Comparison of ENCODE assay signal across 7 cellular contexts in the genomic region with DNA sequence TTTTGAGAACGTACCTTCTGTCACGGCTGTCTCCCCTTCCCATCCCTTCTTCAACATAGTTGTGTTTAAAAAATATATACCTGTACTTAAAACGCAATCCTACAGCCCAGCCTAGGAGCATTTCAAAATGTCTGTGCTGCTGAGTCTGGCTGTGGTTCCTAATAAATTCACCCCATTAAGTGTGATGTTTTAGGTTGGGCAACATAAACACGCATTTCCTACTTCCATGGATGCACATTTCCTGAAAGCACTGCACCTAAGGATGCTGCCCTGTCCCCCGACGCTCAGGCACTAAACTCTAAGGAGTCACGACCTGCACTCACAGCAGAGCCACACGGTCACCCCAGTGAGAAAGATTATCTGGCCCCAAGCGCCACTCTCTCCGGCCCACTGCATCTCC. TPM values are rescaled to one million over a fixed set of nuclear protein-coding genes. Genes with fewer than 3 reads are reported as not detected.
DNase-seq lines count a peak whose midpoint lies in the region; ATAC-seq and TF ChIP-seq lines count a peak whose summit lies in the region.

No MANE protein-coding gene starts in this region.

- H3K4me2 ChIP-seq in skeletal muscle satellite cell (ENCODE audit: low read length): peak overlapping the region; percentile 82

- H3K27me3 ChIP-seq in WERI-Rb-1 (ENCODE audit: insufficient read depth, low read depth, severe bottlenecking) (no peaks in the 10 kb centered on the region), heart left ventricle (no peaks in the 10 kb centered on the region), skeletal muscle satellite cell (ENCODE audit: control insufficient read depth, insufficient read depth, low read length) (no peaks in the 10 kb centered on the region)

- H3K9me3 ChIP-seq in WERI-Rb-1 (ENCODE audit: severe bottlenecking) (no peaks in the 10 kb centered on the region), heart left ventricle (no peaks in the 10 kb centered on the region), skeletal muscle satellite cell (replicated peaks; ENCODE audit: low read length) (no peaks in the 10 kb centered on the region)

- WGBS in heart left ventricle, 4 donors: 3 to 15% (median 5%) methylated on average over 4 to 10 of the region's 10 CpGs

- H3K36me3 ChIP-seq in WERI-Rb-1: peaks cover 3% of the 10 kb centered on the region
- H3K36me3 ChIP-seq in heart left ventricle: no peaks in the 10 kb centered on the region
- no peaks in the 10 kb centered on the region for H3K36me3 ChIP-seq in skeletal muscle satellite cell (ENCODE audit: insufficient read depth, low read length)

- ATAC-seq in GM18868 (IDR thresholded peaks at IDR 0.05; ENCODE audit: unreplicated experiment) (peak; percentile 13), HG02884 (IDR thresholded peaks at IDR 0.05; ENCODE audit: unreplicated experiment) (peak; percentile 17), heart left ventricle (peak in 3 of 4 donors; percentile 3 to 16 (median 4))

- H3K4me1 ChIP-seq in heart left ventricle (peaks cover 0 to 64% (median 47%) of the 10 kb centered on the region in 12 donors), skeletal muscle satellite cell (ENCODE audit: control insufficient read depth, insufficient read depth, low read length) (peaks cover 45% of the 10 kb centered on the region)

- peak overlapping the region; percentile 90 for H3K9ac ChIP-seq in skeletal muscle satellite cell (ENCODE audit: low read depth, low read length)

- intact Hi-C loops in heart left ventricle (cut with DNase I): loop anchor here (1.0 to 10.0 kb wide), 14 partner anchors 50 to 225 kb away; a partner anchor contains a TSS

- peak overlapping the region; percentile 96 for H3K4me3 ChIP-seq in WERI-Rb-1 (ENCODE audit: low read depth, low read length)
- peak overlapping the region; percentile 75 to 99 (median 92) for H3K4me3 ChIP-seq in heart left ventricle
- peak overlapping the region; percentile 95 for H3K4me3 ChIP-seq in skeletal muscle satellite cell (ENCODE audit: low read length)

- TF ChIP-seq CTCF in WERI-Rb-1 (IDR thresholded peaks at IDR 0.05; ENCODE audit: low read depth, low read length) (no peak), heart left ventricle (IDR thresholded peaks at IDR 0.05) (no peak), GM10266 (IDR thresholded peaks at IDR 0.05; ENCODE audit: control insufficient read depth, insufficient read depth, low read depth, missing control alignments) (no peak)

- H3K27ac ChIP-seq in WERI-Rb-1: peak overlapping the region; percentile 99
- peak overlapping the region; percentile 96 to 100 (median 99) for H3K27ac ChIP-seq in heart left ventricle

- no peak for TF ChIP-seq POLR2A in heart left ventricle (IDR thresholded peaks at IDR 0.05)

- DNase-seq in WERI-Rb-1 (no peak), heart left ventricle (no peak), GM10266 (ENCODE audit: extremely low spot score) (no peak), activated gamma-delta T cell (lab: John Stamatoyannopoulos, UW) (no peak)

RNA-seq across cellular contexts. Expression of a gene that starts 1.2 kb away (rescaled TPM):
- total RNA-seq in heart left ventricle: 10 to 100 TPM; 10.9 to 20.0 (median 15.5) TPM
- polyA plus RNA-seq in heart left ventricle: 1 to 10 TPM; 6.1 to 8.5 TPM
- total RNA-seq in skeletal muscle satellite cell (2012; rRNA removed): 29.3 and 32.7 TPM in 2 replicates
